Comparison of ENCODE assay signal across 22 cellular contexts in genomic region chr3:123021986-123022510, GRCh38. TPM values are rescaled to one million over a fixed set of nuclear protein-coding genes. Genes with fewer than 3 reads are reported as not detected.
DNase-seq lines count a peak whose midpoint lies in the region; ATAC-seq, FAIRE-seq and TF ChIP-seq lines count a peak whose summit lies in the region.
"Had no signal": no experiment of that assay in that cellular context is flagged by ENCODE, and none has a peak within 500 bp of the region (broad histone marks: within the 10 kb centered on the region; RNA-seq: fewer than 3 reads in every experiment).

No MANE protein-coding gene starts in this region.

- no peak overlapping the region for H2AFZ ChIP-seq in GM12878 (ENCODE audit: control insufficient read depth, low read depth, low read length)

- no TSS peak for BruUV-seq in GM12878 (replicated peaks; lab: Mats Ljungman, UMichigan)

- H3K27ac Mint-ChIP-seq in activated T-cell treated with anti-CD3 and anti-CD28 coated beads, Interleukin-2, amount 50 U/mL, for 24 hours = no peak overlapping the region
- H3K27ac Mint-ChIP-seq: activated CD4-positive, alpha-beta T cell treated with anti-CD3 and anti-CD28 coated beads, Interleukin-2, amount 10 ng/mL, durations not matched to agents 7 days and 5 days; immature natural killer cell; T-cell; type B pancreatic cell had no signal

- no peaks in the 10 kb centered on the region for H3K36me3 ChIP-seq in H7 (replicated peaks; ENCODE audit: control insufficient read depth, insufficient read depth, low read length)
- H3K36me3 ChIP-seq in GM12878 (ENCODE audit: control insufficient read depth in 2 of 2, insufficient read depth in 2 of 2, low read length in 1 of 2) = no peaks in the 10 kb centered on the region
- H3K36me3 ChIP-seq: MG63, neutrophil, spleen had no signal

- no peak for TF ChIP-seq CTCF in GM12878 (IDR thresholded peaks at IDR 0.05 in 2 of 3, conservative IDR thresholded peaks at IDR 0.05 in 1 of 3; ENCODE audit: control insufficient read depth in 2 of 3, extremely low read depth in 1 of 3, insufficient read depth in 1 of 3, low read depth in 3 of 3, low read length in 3 of 3)

- H3K4me2 ChIP-seq in GM12878 (ENCODE audit: control insufficient read depth, insufficient read depth) = no peak overlapping the region

- H3K4me3 Mint-ChIP-seq in activated T-cell treated with anti-CD3 and anti-CD28 coated beads, Interleukin-2, amount 50 U/mL, for 24 hours = no peak overlapping the region
- H3K4me3 Mint-ChIP-seq: activated CD4-positive, alpha-beta T cell treated with anti-CD3 and anti-CD28 coated beads, Interleukin-2, amount 10 ng/mL, durations not matched to agents 7 days and 5 days; immature natural killer cell; T-cell; type B pancreatic cell had no signal

- RAD21 ChIA-PET in GM12878 (lab: Charles Lee; ENCODE audit: unreplicated experiment) = no interaction called here

- no peaks in the 10 kb centered on the region for H3K9me3 ChIP-seq in GM12878 (replicated peaks; ENCODE audit: control insufficient read depth, insufficient read depth, low read length)
- H3K9me3 ChIP-seq: neutrophil, spleen had no signal

- intact Hi-C loops in GM12878 (cut with micrococcal nuclease; ENCODE audit: unreplicated experiment) = loop anchor here (10.0 kb wide), 1 partner anchor 627 kb away; no protein-coding TSS in a partner anchor

- TF ChIP-seq EP300 in GM12878 (IDR thresholded peaks at IDR 0.05; ENCODE audit: borderline replicate concordance in 1 of 2, control insufficient read depth in 1 of 2, low read depth in 2 of 2, low read length in 2 of 2) = no peak

- no peak for TF ChIP-seq POLR2A in GM12878 (IDR thresholded peaks at IDR 0.05; ENCODE audit: low read depth, low read length)

- H3K4me1 Mint-ChIP-seq in activated T-cell treated with anti-CD3 and anti-CD28 coated beads, Interleukin-2, amount 50 U/mL, for 24 hours (ENCODE audit: low read depth) = peaks cover 9% of the 10 kb centered on the region

- DNase-seq in H7 (peak; percentile 51), NCI-H2171 (lab: John Stamatoyannopoulos, UW) (peak; percentile 71), GM12878 (ENCODE audit: low read depth, low spot score) (no peak), pons (ENCODE audit: low spot score) (peak; percentile 14)
- DNase-seq in activated T-cell treated with anti-CD3 and anti-CD28 coated beads, Interleukin-2, amount 50 U/mL, for 24 hours = no peak
- DNase-seq: activated CD4-positive, alpha-beta T cell treated with anti-CD3 and anti-CD28 coated beads, Interleukin-2, amount 10 ng/mL, durations not matched to agents 7 days and 5 days; activated CD8-positive, alpha-beta memory T cell treated with anti-CD3 and anti-CD28 coated beads, Interleukin-2, amount 50 U/mL, for 48 hours; activated gamma-delta T cell treated with Interleukin-2 at 50 U/mL for 16 hours; cortex of kidney; immature natural killer cell; MG63; NCI-H187 treated with DMSO at 0.1 percent for 48 hours; NCI-H526; SHP77 treated with DMSO at 0.1 percent for 48 hours; spleen; stimulated activated CD4-positive, alpha-beta T cell treated with anti-CD3 and anti-CD28 coated beads, Interleukin-4, amount 100 ng/mL, for 4 hours; T-cell had no signal

- no peaks in the 10 kb centered on the region for H3K9me3 Mint-ChIP-seq in activated T-cell treated with anti-CD3 and anti-CD28 coated beads, Interleukin-2, amount 50 U/mL, for 24 hours
- H3K9me3 Mint-ChIP-seq: activated CD4-positive, alpha-beta T cell treated with anti-CD3 and anti-CD28 coated beads, Interleukin-2, amount 10 ng/mL, durations not matched to agents 7 days and 5 days; immature natural killer cell; T-cell; type B pancreatic cell had no signal

- CTCF ChIA-PET in GM12878 (lab: Yijun Ruan, JAX) = interaction anchor here (1.8 to 2.6 kb wide), 2 partner anchors 9 to 79 kb away, joined by 5 to 13 read pairs; no protein-coding TSS in a partner anchor

- no peaks in the 10 kb centered on the region for H3K4me1 ChIP-seq in GM12878 (ENCODE audit: control insufficient read depth, insufficient read depth, low read length)

- no peaks in the 10 kb centered on the region for H3K79me2 ChIP-seq in GM12878 (ENCODE audit: control insufficient read depth, insufficient read depth, low read length)

- no peak for FAIRE-seq in GM12878 (lab: Jason Lieb, UNC)
- FAIRE-seq: G401.6 had no signal

- H3K27me3 ChIP-seq in H7 (ENCODE audit: control insufficient read depth, insufficient read depth, low read length) = peaks cover 25% of the 10 kb centered on the region
- peaks cover 9 to 33% of the 10 kb centered on the region in 2 experiments for H3K27me3 ChIP-seq in GM12878 (replicated peaks in 1 of 2; ENCODE audit: control insufficient read depth in 2 of 2, insufficient read depth in 2 of 2, low read length in 1 of 2)

- peaks cover 79% of the 10 kb centered on the region for H3K27me3 Mint-ChIP-seq in activated T-cell treated with anti-CD3 and anti-CD28 coated beads, Interleukin-2, amount 50 U/mL, for 24 hours

- WGBS in GM12878 (ENCODE audit: insufficient coverage, insufficient replicate concordance, low lambda C conversion rate, missing lambda C conversion rate) = 41% methylated on average over 7 of the region's 7 CpGs

- in situ Hi-C loops in GM12878 (cut with MboI) = no loop called here

- H3K9ac ChIP-seq in GM12878 (ENCODE audit: control insufficient read depth, insufficient read depth, low read length) = no peak overlapping the region

- SMC1A ChIA-PET in GM12878 (lab: Charles Lee; ENCODE audit: uncharacterized antibody, unreplicated experiment) = no interaction called here

- H3K4me3 ChIP-seq in H7 (ENCODE audit: insufficient read depth, low read depth, low read length) = no peak overlapping the region
- no peak overlapping the region for H3K4me3 ChIP-seq in GM12878
- H3K4me3 ChIP-seq: MG63, spleen had no signal

- no peaks in the 10 kb centered on the region; the same call in 1 of the 2 replicates for H4K20me1 ChIP-seq in GM12878 (ENCODE audit: control insufficient read depth, insufficient read depth)

- POLR2A ChIA-PET in GM12878 (lab: Charles Lee) = no interaction called here

- peak; percentile 20; the same call in 1 of the 3 replicates for ATAC-seq in GM12878
- no peak for ATAC-seq in HG02840 (IDR thresholded peaks at IDR 0.05; ENCODE audit: low FRiP score, unreplicated experiment)
- no peak for ATAC-seq in GM21515 (IDR thresholded peaks at IDR 0.05; ENCODE audit: unreplicated experiment)
- ATAC-seq: T-cell had no signal

- no peak overlapping the region for H3K27ac ChIP-seq in GM12878 (ENCODE audit: control insufficient read depth, insufficient read depth)
- H3K27ac ChIP-seq: neutrophil, spleen had no signal

- no peaks in the 10 kb centered on the region for H3K36me3 Mint-ChIP-seq in activated T-cell treated with anti-CD3 and anti-CD28 coated beads, Interleukin-2, amount 50 U/mL, for 24 hours (ENCODE audit: low read depth)
- H3K36me3 Mint-ChIP-seq: immature natural killer cell, T-cell, type B pancreatic cell had no signal

- TF ChIP-seq RAD21 in GM12878 (IDR thresholded peaks at IDR 0.05; ENCODE audit: insufficient read depth, low read depth, low read length) = no peak

TF ChIP-seq in GM12878, 131 proteins besides CTCF, POLR2A, EP300 and RAD21 (continues in another document):
- no peak for TF ChIP-seq MTA3 (IDR thresholded peaks at IDR 0.05; ENCODE audit: borderline replicate concordance, low read length)

RNA-seq across cellular contexts. Expression of gene SEMA5B, which starts 5.5 kb away (rescaled TPM):
- 16.4 and 22.4 TPM in 2 replicates for total RNA-seq in H7 (2014; rRNA removed; shearing (Covaris generic))
- total RNA-seq in GM12878 (2013; cell fraction: nucleolus; rRNA removed) = not detected in 2 replicates
- total RNA-seq in GM12878 (2014; rRNA removed) (not detected in 2 replicates), GM12878 (2014; rRNA removed; fragmentation: Illumina TruSeq; extraction: Trizol) (not detected in 2 replicates), GM12878 (2021) (not detected in 2 replicates)
- 0.13 TPM for polyA plus RNA-seq in GM12878 (2011; ENCODE audit: low read depth)
- polyA plus RNA-seq in GM12878 (2011; rRNA removed) (0.05 TPM in 1 of 2 replicates, not detected in the other), GM12878 (2014; fragmentation: Illumina TruSeq; extraction: Trizol) (not detected in 2 replicates), GM12878 (2014; fragmentation: Nextera tagmentation; extraction: Ambion mirVana) (not detected), GM12878 (2014; rRNA removed) (not detected in 2 replicates), GM12878 (2016; fragmentation: Nextera tagmentation; extraction: Ambion mirVana) (not detected)
- polyA plus RNA-seq in GM12878 (2011; cell fraction: cytosol; rRNA removed) = 0.03 TPM in 2 replicates
- polyA plus RNA-seq in GM12878 (2011; cell fraction: nucleus; rRNA removed) = 0.04 TPM in 1 of 2 replicates, not detected in the other
- polyA plus RNA-seq in GM12878 (2012) = 0.06 TPM in 1 of 2 replicates, not detected in the other
- polyA minus RNA-seq in GM12878 (2011; rRNA and poly(A)+ RNA removed) = not detected in 2 replicates
- polyA minus RNA-seq in GM12878 (2011; cell fraction: cytosol; rRNA and poly(A)+ RNA removed) = not detected in 2 replicates
- polyA minus RNA-seq in GM12878 (2011; cell fraction: nucleus; rRNA and poly(A)+ RNA removed) = not detected in 2 replicates
- total RNA-seq: activated CD4-positive, alpha-beta T cell treated with anti-CD3 and anti-CD28 coated beads, Interleukin-2, amount 10 ng/mL, durations not matched to agents 7 days and 5 days had no signal
- polyA plus RNA-seq: immature natural killer cell had no signal

RNA-seq across cellular contexts. Expression of gene PDIA5, which starts 44.8 kb away (rescaled TPM):
- 31.7 and 34.2 TPM in 2 replicates for total RNA-seq in H7 (2014; rRNA removed; shearing (Covaris generic))
- 20.9 and 29.7 TPM in 2 replicates for total RNA-seq in GM12878 (2013; cell fraction: nucleolus; rRNA removed)
- total RNA-seq in GM12878 (2014; rRNA removed) (15.2 and 16.4 TPM in 2 replicates), GM12878 (2014; rRNA removed; fragmentation: Illumina TruSeq; extraction: Trizol) (15.8 and 18.1 TPM in 2 replicates), GM12878 (2021) (24.2 and 24.5 TPM in 2 replicates)
- 14.1 TPM for polyA plus RNA-seq in GM12878 (2011; ENCODE audit: low read depth)
- polyA plus RNA-seq in GM12878 (2011; rRNA removed) (13.0 and 20.2 TPM in 2 replicates), GM12878 (2014; fragmentation: Illumina TruSeq; extraction: Trizol) (20.2 and 34.7 TPM in 2 replicates), GM12878 (2014; fragmentation: Nextera tagmentation; extraction: Ambion mirVana) (1 to 10 TPM; 4.1 to 5.2 TPM), GM12878 (2014; rRNA removed) (20.4 and 24.8 TPM in 2 replicates), GM12878 (2016; fragmentation: Nextera tagmentation; extraction: Ambion mirVana) (10 to 100 TPM; 22.9 to 23.5 TPM)
- polyA plus RNA-seq in GM12878 (2011; cell fraction: cytosol; rRNA removed) = 15.8 and 16.3 TPM in 2 replicates
- 15.6 and 15.8 TPM in 2 replicates for polyA plus RNA-seq in GM12878 (2011; cell fraction: nucleus; rRNA removed)
- 19.9 and 21.6 TPM in 2 replicates for polyA plus RNA-seq in GM12878 (2012)
- 8.9 and 15.1 TPM in 2 replicates for polyA minus RNA-seq in GM12878 (2011; rRNA and poly(A)+ RNA removed)
- polyA minus RNA-seq in GM12878 (2011; cell fraction: cytosol; rRNA and poly(A)+ RNA removed) = 5.6 and 8.0 TPM in 2 replicates
- polyA minus RNA-seq in GM12878 (2011; cell fraction: nucleus; rRNA and poly(A)+ RNA removed) = 4.5 and 9.1 TPM in 2 replicates

Comparison
In these comparisons a context has a peak if more than half of its experiments do, and no peak if none do; other contexts are left out.
1. DNase-seq: peak in H7 (single experiment), NCI-H2171 (single experiment) and pons (single experiment); none in GM12878 (single experiment) and activated T-cell treated with anti-CD3 and anti-CD28 coated beads, Interleukin-2, amount 50 U/mL, for 24 hours (single experiment).
2. RNA of gene SEMA5B, which starts 5.5 kb away (total RNA-seq): 16.4 to 22.4 TPM in H7; not detected in GM12878; every median in the first group is over 10 times any median in the second.